In genomic region chr1:43978551-43979260, GRCh38 we compare ENCODE assay signal across 2 cellular contexts.
TF ChIP-seq lines count a peak whose summit lies in the region.

A gene with protein sequence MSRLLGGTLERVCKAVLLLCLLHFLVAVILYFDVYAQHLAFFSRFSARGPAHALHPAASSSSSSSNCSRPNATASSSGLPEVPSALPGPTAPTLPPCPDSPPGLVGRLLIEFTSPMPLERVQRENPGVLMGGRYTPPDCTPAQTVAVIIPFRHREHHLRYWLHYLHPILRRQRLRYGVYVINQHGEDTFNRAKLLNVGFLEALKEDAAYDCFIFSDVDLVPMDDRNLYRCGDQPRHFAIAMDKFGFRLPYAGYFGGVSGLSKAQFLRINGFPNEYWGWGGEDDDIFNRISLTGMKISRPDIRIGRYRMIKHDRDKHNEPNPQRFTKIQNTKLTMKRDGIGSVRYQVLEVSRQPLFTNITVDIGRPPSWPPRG (plus strand): TSS chr1:43979210. CDS start chr1:43981161, 1,951 bp downstream.

TF ChIP-seq in GM23338, 12 proteins besides CTCF, POLR2A, EP300 and RAD21 (continued from another document):
- TF ChIP-seq ZNF462 (CRISPR knock-in tag; IDR thresholded peaks at IDR 0.05) (no peak), ZNF331 (CRISPR knock-in tag; IDR thresholded peaks at IDR 0.05; ENCODE audit: low read depth) (no peak), STAT1 (IDR thresholded peaks at IDR 0.05; ENCODE audit: unreplicated experiment) (no peak), CREB1 (CRISPR knock-in tag; IDR thresholded peaks at IDR 0.05; ENCODE audit: low read depth) (no peak)

TF ChIP-seq in K562, 482 proteins besides CTCF, POLR2A, EP300 and RAD21 (continued from another document and continues in another):
- 0 out of 4 replicates have a peak, but pooled peaks have one; percentile 1 to 46 for TF ChIP-seq UBTF (IDR thresholded peaks at IDR 0.05; ENCODE audit: borderline replicate concordance in 1 of 2, low read depth in 2 of 2, low read length in 2 of 2)
- peak; percentile 76 for TF ChIP-seq RB1 (IDR thresholded peaks at IDR 0.05; ENCODE audit: low read depth)
- 0 out of 2 replicates have a peak, but pooled peaks have one; percentile 14 for TF ChIP-seq ZBTB7A (IDR thresholded peaks at IDR 0.05; ENCODE audit: borderline replicate concordance, control insufficient read depth, low read depth, low read length)
- TF ChIP-seq EGR1 (conservative IDR thresholded peaks at IDR 0.05), result peak; percentile 67
- no peak for TF ChIP-seq ELF2 (CRISPR knock-in tag; IDR thresholded peaks at IDR 0.05)
- TF ChIP-seq, protein P1, sequence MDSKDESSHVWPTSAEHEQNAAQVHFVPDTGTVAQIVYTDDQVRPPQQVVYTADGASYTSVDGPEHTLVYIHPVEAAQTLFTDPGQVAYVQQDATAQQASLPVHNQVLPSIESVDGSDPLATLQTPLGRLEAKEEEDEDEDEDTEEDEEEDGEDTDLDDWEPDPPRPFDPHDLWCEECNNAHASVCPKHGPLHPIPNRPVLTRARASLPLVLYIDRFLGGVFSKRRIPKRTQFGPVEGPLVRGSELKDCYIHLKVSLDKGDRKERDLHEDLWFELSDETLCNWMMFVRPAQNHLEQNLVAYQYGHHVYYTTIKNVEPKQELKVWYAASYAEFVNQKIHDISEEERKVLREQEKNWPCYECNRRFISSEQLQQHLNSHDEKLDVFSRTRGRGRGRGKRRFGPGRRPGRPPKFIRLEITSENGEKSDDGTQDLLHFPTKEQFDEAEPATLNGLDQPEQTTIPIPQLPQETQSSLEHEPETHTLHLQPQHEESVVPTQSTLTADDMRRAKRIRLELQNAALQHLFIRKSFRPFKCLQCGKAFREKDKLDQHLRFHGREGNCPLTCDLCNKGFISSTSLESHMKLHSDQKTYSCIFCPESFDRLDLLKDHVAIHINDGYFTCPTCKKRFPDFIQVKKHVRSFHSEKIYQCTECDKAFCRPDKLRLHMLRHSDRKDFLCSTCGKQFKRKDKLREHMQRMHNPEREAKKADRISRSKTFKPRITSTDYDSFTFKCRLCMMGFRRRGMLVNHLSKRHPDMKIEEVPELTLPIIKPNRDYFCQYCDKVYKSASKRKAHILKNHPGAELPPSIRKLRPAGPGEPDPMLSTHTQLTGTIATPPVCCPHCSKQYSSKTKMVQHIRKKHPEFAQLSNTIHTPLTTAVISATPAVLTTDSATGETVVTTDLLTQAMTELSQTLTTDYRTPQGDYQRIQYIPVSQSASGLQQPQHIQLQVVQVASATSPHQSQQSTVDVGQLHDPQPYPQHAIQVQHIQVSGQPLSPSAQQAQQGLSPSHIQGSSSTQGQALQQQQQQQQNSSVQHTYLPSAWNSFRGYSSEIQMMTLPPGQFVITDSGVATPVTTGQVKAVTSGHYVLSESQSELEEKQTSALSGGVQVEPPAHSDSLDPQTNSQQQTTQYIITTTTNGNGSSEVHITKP (IDR thresholded peaks at IDR 0.05; ENCODE audit: partially characterized antibody), result peak; percentile 8
- peak; percentile 26; the same call in 1 of the 2 replicates for TF ChIP-seq ZFX (CRISPR knock-in tag; IDR thresholded peaks at IDR 0.05)
- TF ChIP-seq, protein P2, sequence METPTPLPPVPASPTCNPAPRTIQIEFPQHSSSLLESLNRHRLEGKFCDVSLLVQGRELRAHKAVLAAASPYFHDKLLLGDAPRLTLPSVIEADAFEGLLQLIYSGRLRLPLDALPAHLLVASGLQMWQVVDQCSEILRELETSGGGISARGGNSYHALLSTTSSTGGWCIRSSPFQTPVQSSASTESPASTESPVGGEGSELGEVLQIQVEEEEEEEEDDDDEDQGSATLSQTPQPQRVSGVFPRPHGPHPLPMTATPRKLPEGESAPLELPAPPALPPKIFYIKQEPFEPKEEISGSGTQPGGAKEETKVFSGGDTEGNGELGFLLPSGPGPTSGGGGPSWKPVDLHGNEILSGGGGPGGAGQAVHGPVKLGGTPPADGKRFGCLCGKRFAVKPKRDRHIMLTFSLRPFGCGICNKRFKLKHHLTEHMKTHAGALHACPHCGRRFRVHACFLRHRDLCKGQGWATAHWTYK (CRISPR knock-in tag; IDR thresholded peaks at IDR 0.05), result no peak
- TF ChIP-seq C11orf30 (IDR thresholded peaks at IDR 0.05; ENCODE audit: low read depth), result no peak
- TF ChIP-seq CXXC5 (CRISPR knock-in tag; IDR thresholded peaks at IDR 0.05), result peak; percentile 8
- TF ChIP-seq MECOM (CRISPR knock-in tag; IDR thresholded peaks at IDR 0.05), result no peak
- peak; percentile 55; the same call in 1 of the 2 replicates for TF ChIP-seq FOSL1 (tag; conservative IDR thresholded peaks at IDR 0.05)
- TF ChIP-seq DNMT1 (IDR thresholded peaks at IDR 0.05), result peak; percentile 55; the same call in 1 of the 2 replicates
- TF ChIP-seq NR3C1 (CRISPR knock-in tag; IDR thresholded peaks at IDR 0.05), result no peak
- TF ChIP-seq ZBED1 (IDR thresholded peaks at IDR 0.05), result 0 out of 2 replicates have a peak, but pooled peaks have one; percentile 47
- no peak for TF ChIP-seq LARP7 (IDR thresholded peaks at IDR 0.05)
- 0 out of 2 replicates have a peak, but pooled peaks have one; percentile 30 for TF ChIP-seq PML (IDR thresholded peaks at IDR 0.05; ENCODE audit: low read length)
- TF ChIP-seq RUNX1 (IDR thresholded peaks at IDR 0.05; ENCODE audit: low read depth), result 0 out of 2 replicates have a peak, but pooled peaks have one; percentile 69
- TF ChIP-seq VEZF1 (CRISPR knock-in tag; IDR thresholded peaks at IDR 0.05), result peak; percentile 71
- 0 out of 2 replicates have a peak, but pooled peaks have one; percentile 20 for TF ChIP-seq CBFB (CRISPR knock-in tag; IDR thresholded peaks at IDR 0.05)
- peak; percentile 45; the same call in 1 of the 2 replicates for TF ChIP-seq PHF8 (IDR thresholded peaks at IDR 0.05; ENCODE audit: borderline replicate concordance, low read length)
- TF ChIP-seq HNRNPH1 (optimal IDR thresholded peaks at IDR 0.05; ENCODE audit: low read depth, low read length), result no peak
- TF ChIP-seq, protein P3, sequence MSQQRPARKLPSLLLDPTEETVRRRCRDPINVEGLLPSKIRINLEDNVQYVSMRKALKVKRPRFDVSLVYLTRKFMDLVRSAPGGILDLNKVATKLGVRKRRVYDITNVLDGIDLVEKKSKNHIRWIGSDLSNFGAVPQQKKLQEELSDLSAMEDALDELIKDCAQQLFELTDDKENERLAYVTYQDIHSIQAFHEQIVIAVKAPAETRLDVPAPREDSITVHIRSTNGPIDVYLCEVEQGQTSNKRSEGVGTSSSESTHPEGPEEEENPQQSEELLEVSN (IDR thresholded peaks at IDR 0.05; ENCODE audit: borderline replicate concordance in 1 of 2, extremely low read depth in 1 of 2, insufficient read depth in 1 of 2, insufficient read length in 1 of 2, low read depth in 1 of 2, low read length in 1 of 2, poor library complexity in 1 of 2, severe bottlenecking in 1 of 2), result peak; percentile 27 to 59
- TF ChIP-seq MAZ (CRISPR knock-in tag; conservative IDR thresholded peaks at IDR 0.05 in 1 of 2, IDR thresholded peaks at IDR 0.05 in 1 of 2), result 0 out of 4 replicates have a peak, but pooled peaks of 1 of the 2 experiments have one; percentile 27
- no peak for TF ChIP-seq SAFB (IDR thresholded peaks at IDR 0.05; ENCODE audit: borderline replicate concordance, low read depth, low read length)
- 0 out of 2 replicates have a peak, but pooled peaks have one; percentile 6 for TF ChIP-seq CBFA2T2 (conservative IDR thresholded peaks at IDR 0.05)
- 0 out of 4 replicates have a peak, but pooled peaks of 1 of the 2 experiments have one; percentile 17 for TF ChIP-seq SIN3A (IDR thresholded peaks at IDR 0.05; ENCODE audit: borderline replicate concordance in 2 of 2, control insufficient read depth in 1 of 2, low read depth in 2 of 2, low read length in 2 of 2)
- peak; percentile 91 for TF ChIP-seq ZNF395 (CRISPR knock-in tag; IDR thresholded peaks at IDR 0.05)
- peak; percentile 7 for TF ChIP-seq CCNT2 (IDR thresholded peaks at IDR 0.05; ENCODE audit: borderline replicate concordance, extremely low read depth, insufficient read length, low read depth, low read length)
- TF ChIP-seq ZNF766 (CRISPR knock-in tag; conservative IDR thresholded peaks at IDR 0.05), result peak; percentile 84
- TF ChIP-seq KDM5B (IDR thresholded peaks at IDR 0.05; ENCODE audit: insufficient replicate concordance, low read depth, low read length), result peak; percentile 49
- TF ChIP-seq E2F3 (CRISPR knock-in tag; IDR thresholded peaks at IDR 0.05), result no peak
- TF ChIP-seq NRF1 (conservative IDR thresholded peaks at IDR 0.05 in 1 of 2, IDR thresholded peaks at IDR 0.05 in 1 of 2), result 0 out of 4 replicates have a peak, but pooled peaks of 1 of the 2 experiments have one; percentile 16
- peak; percentile 75 for TF ChIP-seq POLR2G (IDR thresholded peaks at IDR 0.05; ENCODE audit: low read depth, low read length)
- TF ChIP-seq MYNN (IDR thresholded peaks at IDR 0.05), result no peak
- no peak for TF ChIP-seq MYNN (CRISPR knock-in tag; IDR thresholded peaks at IDR 0.05)
- 0 out of 2 replicates have a peak, but pooled peaks have one; percentile 22 for TF ChIP-seq ZNF12 (CRISPR knock-in tag; IDR thresholded peaks at IDR 0.05)
- peak; percentile 37; the same call in 1 of the 2 replicates for TF ChIP-seq TFAP4 (CRISPR knock-in tag; IDR thresholded peaks at IDR 0.05; ENCODE audit: borderline replicate concordance)
- TF ChIP-seq PHF21A (IDR thresholded peaks at IDR 0.05; ENCODE audit: borderline replicate concordance, low read depth), result peak; percentile 57; the same call in 1 of the 2 replicates
- TF ChIP-seq, protein P4, sequence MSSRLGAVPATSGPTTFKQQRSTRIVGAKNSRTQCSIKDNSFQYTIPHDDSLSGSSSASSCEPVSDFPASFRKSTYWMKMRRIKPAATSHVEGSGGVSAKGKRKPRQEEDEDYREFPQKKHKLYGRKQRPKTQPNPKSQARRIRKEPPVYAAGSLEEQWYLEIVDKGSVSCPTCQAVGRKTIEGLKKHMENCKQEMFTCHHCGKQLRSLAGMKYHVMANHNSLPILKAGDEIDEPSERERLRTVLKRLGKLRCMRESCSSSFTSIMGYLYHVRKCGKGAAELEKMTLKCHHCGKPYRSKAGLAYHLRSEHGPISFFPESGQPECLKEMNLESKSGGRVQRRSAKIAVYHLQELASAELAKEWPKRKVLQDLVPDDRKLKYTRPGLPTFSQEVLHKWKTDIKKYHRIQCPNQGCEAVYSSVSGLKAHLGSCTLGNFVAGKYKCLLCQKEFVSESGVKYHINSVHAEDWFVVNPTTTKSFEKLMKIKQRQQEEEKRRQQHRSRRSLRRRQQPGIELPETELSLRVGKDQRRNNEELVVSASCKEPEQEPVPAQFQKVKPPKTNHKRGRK (tag; IDR thresholded peaks at IDR 0.05), result no peak
